Comparison of ENCODE assay signal across 11 cellular contexts in genomic region chr9:111805841-111806241, GRCh38. TPM values are rescaled to one million over a fixed set of nuclear protein-coding genes. Genes with fewer than 3 reads are reported as not detected.
DNase-seq lines count a peak whose midpoint lies in the region; ATAC-seq and TF ChIP-seq lines count a peak whose summit lies in the region.
"Had no signal": no experiment of that assay in that cellular context is flagged by ENCODE, and none has a peak within 500 bp of the region (broad histone marks: within the 10 kb centered on the region; RNA-seq: fewer than 3 reads in every experiment).

No MANE protein-coding gene starts in this region.

- peak; percentile 78 to 82 for ATAC-seq in activated CD4-positive, CD25-positive, alpha-beta regulatory T cell treated with anti-CD3 and anti-CD28 coated beads, Interleukin-2, amount 50 U/mL, for 24 hours
- ATAC-seq in GM21515 (IDR thresholded peaks at IDR 0.05; ENCODE audit: unreplicated experiment) (no peak), GM19023 (IDR thresholded peaks at IDR 0.05; ENCODE audit: unreplicated experiment) (no peak)

- no peaks in the 10 kb centered on the region for H3K9me3 ChIP-seq in stomach

- H3K4me1 ChIP-seq in stomach: peaks cover 0 to 23% (median 0%) of the 10 kb centered on the region in 4 donors

- TF ChIP-seq EP300 in stomach (IDR thresholded peaks at IDR 0.05): no peak

- no peaks in the 10 kb centered on the region for H3K36me3 ChIP-seq in stomach

- H3K27ac ChIP-seq in stomach: peak overlapping the region in 4 of 5 donors; percentile 65 to 87 (median 70)

- in situ Hi-C loops in SK-MEL-5 (cut with HindIII; ENCODE audit: low pct_unique_long_range_greater_than_20kb, low sequenced_read_pairs): no loop called here

- DNase-seq in activated CD4-positive, CD25-positive, alpha-beta regulatory T cell treated with anti-CD3 and anti-CD28 coated beads, Interleukin-2, amount 50 U/mL, for 72 hours: no peak
- DNase-seq in SK-MEL-5 (ENCODE audit: low read depth, low spot score) (peak; percentile 96), fibroblast of villous mesenchyme (ENCODE audit: low read depth) (peak; percentile 89), stomach (no peak), DMS 273 (lab: John Stamatoyannopoulos, UW; ENCODE audit: unreplicated experiment) (no peak)
- DNase-seq: 8988T; activated naive CD4-positive, alpha-beta T cell; substantia nigra had no signal

- H3K4me3 ChIP-seq in fibroblast of villous mesenchyme (ENCODE audit: low read depth, low read length) (no peak overlapping the region), stomach (no peak overlapping the region)

- TF ChIP-seq POLR2A in stomach (IDR thresholded peaks at IDR 0.05): no peak

- H3K27me3 ChIP-seq in stomach: no peaks in the 10 kb centered on the region

- TF ChIP-seq CTCF in fibroblast of villous mesenchyme (IDR thresholded peaks at IDR 0.05; ENCODE audit: insufficient read depth, low read depth, low read length) (no peak), stomach (IDR thresholded peaks at IDR 0.05) (no peak)

- WGBS in stomach, 5 donors: 14 to 38% (median 25%) methylated on average over 4 of the region's 4 CpGs

- intact Hi-C loops in stomach (cut with DNase I; ENCODE audit: low total_unique reads): no loop called here

RNA-seq across cellular contexts. Expression of gene SHOC1, which starts 11.1 kb away (rescaled TPM):
- 0.16 and 0.37 TPM in 2 replicates for total RNA-seq in SK-MEL-5 (2014; rRNA removed; shearing (Covaris generic))
- 0.08 TPM in 1 of 2 replicates, not detected in the other for polyA plus RNA-seq in SK-MEL-5 (2015; cell fraction: cytosol; rRNA removed)
- 1.0 and 1.4 TPM in 2 replicates for polyA plus RNA-seq in SK-MEL-5 (2015; cell fraction: nucleus; rRNA removed)
- total RNA-seq in fibroblast of villous mesenchyme (under 0.01 TPM in 1 of 2 replicates, not detected in the other), stomach (under 1 TPM in 1 of 5 donors, not detected in 4; 0.18 TPM)
- polyA plus RNA-seq in stomach: under 1 TPM; 0.15 to 0.31 (median 0.19) TPM

Comparison
In these comparisons a context has a peak if more than half of its experiments do, and no peak if none do; other contexts are left out.
1. ATAC-seq: peak in activated CD4-positive, CD25-positive, alpha-beta regulatory T cell treated with anti-CD3 and anti-CD28 coated beads, Interleukin-2, amount 50 U/mL, for 24 hours (2 of 2); none in GM21515 (single experiment) and GM19023 (single experiment).
2. DNase-seq: peak in SK-MEL-5 (single experiment) and fibroblast of villous mesenchyme (single experiment); none in activated CD4-positive, CD25-positive, alpha-beta regulatory T cell treated with anti-CD3 and anti-CD28 coated beads, Interleukin-2, amount 50 U/mL, for 72 hours (single experiment), stomach (single experiment) and DMS 273 (single experiment).